Comparison of ENCODE assay signal across 21 cellular contexts in genomic region chr12:54472494-54473262, GRCh38. TPM values are rescaled to one million over a fixed set of nuclear protein-coding genes. Genes with fewer than 3 reads are reported as not detected.
A peak's percentile ranks its signal among the peaks of the same experiment; 100 is the strongest.
DNase-seq lines count a peak whose midpoint lies in the region; ATAC-seq and TF ChIP-seq lines count a peak whose summit lies in the region.
"Had no signal": no experiment of that assay in that cellular context is flagged by ENCODE, and none has a peak within 500 bp of the region (broad histone marks: within the 10 kb centered on the region; RNA-seq: fewer than 3 reads in every experiment).

No MANE protein-coding gene starts in this region.

- no peaks in the 10 kb centered on the region for H3K9me3 Mint-ChIP-seq in activated T-cell treated with anti-CD3 and anti-CD28 coated beads, Interleukin-2, amount 50 U/mL, for 24 hours
- H3K9me3 Mint-ChIP-seq in activated T-helper 2 cell treated with anti-CD3 and anti-CD28 coated beads, Interferon-gamma antibody, Interleukin-2, Interleukin-4, amounts not matched to agents 10 μg/mL and 5 μg/mL and 100 μg/mL, durations not matched to agents 14 hours and 24 hours and 36 hours, result no peaks in the 10 kb centered on the region
- H3K9me3 Mint-ChIP-seq in natural killer cell treated with Interleukin-12 subunit alpha and Interleukin-12 subunit beta and Interleukin-15 and Interleukin-18, amount 100 ng/mL, for 72 hours, result no peaks in the 10 kb centered on the region
- no peaks in the 10 kb centered on the region for H3K9me3 Mint-ChIP-seq in CD4-positive, alpha-beta T cell

- peaks cover 5% of the 10 kb centered on the region for H3K36me3 Mint-ChIP-seq in activated T-cell treated with anti-CD3 and anti-CD28 coated beads, Interleukin-2, amount 50 U/mL, for 24 hours (ENCODE audit: low read depth)
- no peaks in the 10 kb centered on the region for H3K36me3 Mint-ChIP-seq in activated T-helper 2 cell treated with anti-CD3 and anti-CD28 coated beads, Interferon-gamma antibody, Interleukin-2, Interleukin-4, amounts not matched to agents 10 μg/mL and 5 μg/mL and 100 μg/mL, durations not matched to agents 14 hours and 24 hours and 36 hours (ENCODE audit: low read depth)
- no peaks in the 10 kb centered on the region for H3K36me3 Mint-ChIP-seq in natural killer cell treated with Interleukin-12 subunit alpha and Interleukin-12 subunit beta and Interleukin-15 and Interleukin-18, amount 100 ng/mL, for 72 hours
- no peaks in the 10 kb centered on the region for H3K36me3 Mint-ChIP-seq in CD4-positive, alpha-beta T cell (ENCODE audit: low read depth)

- H3K9ac ChIP-seq in Karpas-422 (ENCODE audit: low read length), result peak overlapping the region; percentile 75

- H3K4me3 ChIP-seq in Karpas-422 (ENCODE audit: low read length), result peak overlapping the region; percentile 73
- H3K4me3 ChIP-seq: sigmoid colon had no signal

- peak overlapping the region; percentile 44 for H3K27ac ChIP-seq in Karpas-422 (ENCODE audit: low read length)
- H3K27ac ChIP-seq in CD4-positive, alpha-beta T cell (ENCODE audit: low read depth, low read length), result no peak overlapping the region
- H3K27ac ChIP-seq: sigmoid colon had no signal

- H3K79me2 ChIP-seq in Karpas-422 (ENCODE audit: low read length), result peaks cover 32% of the 10 kb centered on the region

- CTCF ChIA-PET in CD4-positive, alpha-beta T cell (lab: Charles Lee), result interaction anchor here (1.0 kb wide), 1 partner anchor 12 kb away, joined by 3 read pairs; no protein-coding TSS in a partner anchor

- H4K20me1 ChIP-seq in Karpas-422 (ENCODE audit: insufficient read depth, low read depth, low read length), result 0 out of 2 replicates have a peak, but pooled peaks cover 3% of the 10 kb centered on the region

- no peaks in the 10 kb centered on the region for H3K9me3 ChIP-seq in Karpas-422 (ENCODE audit: low read length)
- H3K9me3 ChIP-seq in CD4-positive, alpha-beta T cell (ENCODE audit: control insufficient read depth, low read length), result no peaks in the 10 kb centered on the region
- H3K9me3 ChIP-seq: sigmoid colon had no signal

- H3K27me3 ChIP-seq in Karpas-422 (ENCODE audit: low read length), result no peaks in the 10 kb centered on the region
- no peaks in the 10 kb centered on the region for H3K27me3 ChIP-seq in CD4-positive, alpha-beta T cell (ENCODE audit: control insufficient read depth, insufficient read depth, low read length)
- H3K27me3 ChIP-seq: sigmoid colon had no signal

- no peak for DNase-seq in activated T-cell treated with anti-CD3 and anti-CD28 coated beads, Interleukin-2, amount 50 U/mL, for 24 hours
- no peak for DNase-seq in activated T-cell treated with anti-CD3 and anti-CD28 coated beads, Interleukin-2, amount 50 U/mL, for 1 hour
- peak; percentile 63 for DNase-seq in Karpas-422
- DNase-seq in activated T-helper 2 cell treated with anti-CD3 and anti-CD28 coated beads, Interferon-gamma antibody, Interleukin-2, Interleukin-4, amounts not matched to agents 10 μg/mL and 5 μg/mL and 100 μg/mL, durations not matched to agents 14 hours and 24 hours and 36 hours (ENCODE audit: low spot score), result no peak
- DNase-seq in natural killer cell treated with Interleukin-12 subunit alpha and Interleukin-12 subunit beta and Interleukin-15 and Interleukin-18, amount 100 ng/mL, for 72 hours (ENCODE audit: low spot score), result no peak
- no peak for DNase-seq in NCI-H1048 (lab: John Stamatoyannopoulos, UW)
- DNase-seq in CD4-positive, alpha-beta T cell, result no peak
- no peak for DNase-seq in NCI-H2107 treated with DMSO at 0.1 percent for 48 hours (lab: John Stamatoyannopoulos, UW; ENCODE audit: unreplicated experiment)
- DNase-seq: amygdala, cerebellar nuclear complex, COR-L47, EL, left cardiac atrium, NCI-H2029, NCI-H510A, sigmoid colon had no signal

- POLR2A ChIA-PET in CD4-positive, alpha-beta T cell (lab: Charles Lee), result no interaction called here

- H3K4me2 ChIP-seq in Karpas-422 (ENCODE audit: low read depth, low read length, poor library complexity, severe bottlenecking), result peak overlapping the region; percentile 79

- H3K9me2 ChIP-seq in Karpas-422 (replicated peaks; ENCODE audit: insufficient read depth, low read length), result no peaks in the 10 kb centered on the region

- no peak overlapping the region for H2AFZ ChIP-seq in Karpas-422 (ENCODE audit: low read length)

- H3K27me3 Mint-ChIP-seq in activated T-cell treated with anti-CD3 and anti-CD28 coated beads, Interleukin-2, amount 50 U/mL, for 24 hours, result peaks cover 2% of the 10 kb centered on the region
- peaks cover 26% of the 10 kb centered on the region for H3K27me3 Mint-ChIP-seq in activated T-helper 2 cell treated with anti-CD3 and anti-CD28 coated beads, Interferon-gamma antibody, Interleukin-2, Interleukin-4, amounts not matched to agents 10 μg/mL and 5 μg/mL and 100 μg/mL, durations not matched to agents 14 hours and 24 hours and 36 hours (ENCODE audit: low read depth)
- H3K27me3 Mint-ChIP-seq in natural killer cell treated with Interleukin-12 subunit alpha and Interleukin-12 subunit beta and Interleukin-15 and Interleukin-18, amount 100 ng/mL, for 72 hours, result peaks cover 0 to 6% of the 10 kb centered on the region in 2 donors
- peaks cover 9% of the 10 kb centered on the region for H3K27me3 Mint-ChIP-seq in CD4-positive, alpha-beta T cell

- H3K36me3 ChIP-seq in Karpas-422 (ENCODE audit: insufficient read depth, low read length), result no peaks in the 10 kb centered on the region; the same call in 1 of the 2 replicates

- H3K4me1 ChIP-seq in Karpas-422 (ENCODE audit: low read length), result peaks cover 27% of the 10 kb centered on the region

- no peak overlapping the region for H3K27ac Mint-ChIP-seq in activated T-cell treated with anti-CD3 and anti-CD28 coated beads, Interleukin-2, amount 50 U/mL, for 24 hours
- no peak overlapping the region for H3K27ac Mint-ChIP-seq in activated T-helper 2 cell treated with anti-CD3 and anti-CD28 coated beads, Interferon-gamma antibody, Interleukin-2, Interleukin-4, amounts not matched to agents 10 μg/mL and 5 μg/mL and 100 μg/mL, durations not matched to agents 14 hours and 24 hours and 36 hours
- no peak overlapping the region for H3K27ac Mint-ChIP-seq in natural killer cell treated with Interleukin-12 subunit alpha and Interleukin-12 subunit beta and Interleukin-15 and Interleukin-18, amount 100 ng/mL, for 72 hours
- no peak overlapping the region for H3K27ac Mint-ChIP-seq in CD4-positive, alpha-beta T cell

- peaks cover 2% of the 10 kb centered on the region for H3K4me1 Mint-ChIP-seq in activated T-cell treated with anti-CD3 and anti-CD28 coated beads, Interleukin-2, amount 50 U/mL, for 24 hours (ENCODE audit: low read depth)
- no peaks in the 10 kb centered on the region for H3K4me1 Mint-ChIP-seq in activated T-helper 2 cell treated with anti-CD3 and anti-CD28 coated beads, Interferon-gamma antibody, Interleukin-2, Interleukin-4, amounts not matched to agents 10 μg/mL and 5 μg/mL and 100 μg/mL, durations not matched to agents 14 hours and 24 hours and 36 hours (ENCODE audit: low read depth)
- H3K4me1 Mint-ChIP-seq in natural killer cell treated with Interleukin-12 subunit alpha and Interleukin-12 subunit beta and Interleukin-15 and Interleukin-18, amount 100 ng/mL, for 72 hours (ENCODE audit: low read depth in 2 of 2), result peaks cover 0 to 3% of the 10 kb centered on the region in 2 donors
- H3K4me1 Mint-ChIP-seq in CD4-positive, alpha-beta T cell (ENCODE audit: low read depth), result no peaks in the 10 kb centered on the region

- intact Hi-C loops in activated T-helper 2 cell treated with anti-CD3 and anti-CD28 coated beads, Interferon-gamma antibody, Interleukin-2, Interleukin-4, amounts not matched to agents 10 μg/mL and 5 μg/mL and 100 μg/mL, durations not matched to agents 14 hours and 24 hours and 36 hours (cut with micrococcal nuclease), result no loop called here
- intact Hi-C loops in CD4-positive, alpha-beta T cell (cut with DNase I, micrococcal nuclease), result no loop called here

- no peak for TF ChIP-seq CTCF in CD4-positive, alpha-beta T cell (IDR thresholded peaks at IDR 0.05)

- no peak for ATAC-seq in natural killer cell treated with Interleukin-12 subunit alpha and Interleukin-12 subunit beta and Interleukin-15 and Interleukin-18, amount 100 ng/mL, for 72 hours
- ATAC-seq in CD4-positive, alpha-beta T cell (ENCODE audit: poor library complexity), result no peak
- ATAC-seq: left cardiac atrium had no signal

- H3K4me3 Mint-ChIP-seq in activated T-cell treated with anti-CD3 and anti-CD28 coated beads, Interleukin-2, amount 50 U/mL, for 24 hours, result peak overlapping the region; percentile 65
- peak overlapping the region; percentile 65 for H3K4me3 Mint-ChIP-seq in activated T-helper 2 cell treated with anti-CD3 and anti-CD28 coated beads, Interferon-gamma antibody, Interleukin-2, Interleukin-4, amounts not matched to agents 10 μg/mL and 5 μg/mL and 100 μg/mL, durations not matched to agents 14 hours and 24 hours and 36 hours (ENCODE audit: low read depth)
- H3K4me3 Mint-ChIP-seq in natural killer cell treated with Interleukin-12 subunit alpha and Interleukin-12 subunit beta and Interleukin-15 and Interleukin-18, amount 100 ng/mL, for 72 hours, result peak overlapping the region; percentile 13
- H3K4me3 Mint-ChIP-seq in CD4-positive, alpha-beta T cell, result no peak overlapping the region

RNA-seq across cellular contexts. Expression of gene GTSF1, which starts 0.7 kb away (rescaled TPM):
- 80.4 and 119 TPM in 2 replicates for total RNA-seq in Karpas-422 (2014; rRNA removed; shearing (Covaris generic); ENCODE audit: low replicate concordance)
- 4.5 and 5.6 TPM in 2 replicates for total RNA-seq in activated T-helper 2 cell treated with anti-CD3 and anti-CD28 coated beads, Interferon-gamma antibody, Interleukin-2, Interleukin-4, amounts not matched to agents 10 μg/mL and 5 μg/mL and 100 μg/mL, durations not matched to agents 14 hours and 24 hours and 36 hours
- 10 to 100 TPM in 1 of 2 donors, 1 to 10 TPM in 1; 7.2 to 10.5 TPM for total RNA-seq in natural killer cell treated with Interleukin-12 subunit alpha and Interleukin-12 subunit beta and Interleukin-15 and Interleukin-18, amount 100 ng/mL, for 72 hours
- under 1 TPM in 1 of 2 experiments, not detected in 1; 0.58 TPM for total RNA-seq in CD4-positive, alpha-beta T cell
- total RNA-seq: H4, MCF 10A, osteocyte, sigmoid colon, SK-MEL-5 had no signal

RNA-seq across cellular contexts. Expression of gene NCKAP1L, which starts 24.9 kb away (rescaled TPM):
- total RNA-seq in Karpas-422 (2014; rRNA removed; shearing (Covaris generic); ENCODE audit: low replicate concordance), result 97.8 and 283 TPM in 2 replicates
- 105 and 109 TPM in 2 replicates for total RNA-seq in activated T-helper 2 cell treated with anti-CD3 and anti-CD28 coated beads, Interferon-gamma antibody, Interleukin-2, Interleukin-4, amounts not matched to agents 10 μg/mL and 5 μg/mL and 100 μg/mL, durations not matched to agents 14 hours and 24 hours and 36 hours
- total RNA-seq in natural killer cell treated with Interleukin-12 subunit alpha and Interleukin-12 subunit beta and Interleukin-15 and Interleukin-18, amount 100 ng/mL, for 72 hours, result 100 to 1,000 TPM; 143 to 179 TPM
- 10 to 100 TPM; 78.1 to 85.2 TPM for total RNA-seq in CD4-positive, alpha-beta T cell
- total RNA-seq: HT1080, MCF 10A, osteocyte, SK-MEL-5 had no signal

RNA-seq across cellular contexts. Expression of gene ITGA5, which starts 53.6 kb away (rescaled TPM):
- total RNA-seq in Karpas-422 (2014; rRNA removed; shearing (Covaris generic); ENCODE audit: low replicate concordance), result not detected in 2 replicates
- 41.4 and 41.5 TPM in 2 replicates for total RNA-seq in activated T-helper 2 cell treated with anti-CD3 and anti-CD28 coated beads, Interferon-gamma antibody, Interleukin-2, Interleukin-4, amounts not matched to agents 10 μg/mL and 5 μg/mL and 100 μg/mL, durations not matched to agents 14 hours and 24 hours and 36 hours
- 10 to 100 TPM; 31.8 to 32.1 TPM for total RNA-seq in natural killer cell treated with Interleukin-12 subunit alpha and Interleukin-12 subunit beta and Interleukin-15 and Interleukin-18, amount 100 ng/mL, for 72 hours
- 100 to 1,000 TPM; 143 to 159 TPM for total RNA-seq in CD4-positive, alpha-beta T cell

Comparison
In these comparisons a context has a peak if more than half of its experiments do, and no peak if none do; other contexts are left out.
1. RNA of gene ITGA5, which starts 53.6 kb away (total RNA-seq): 143 to 159 TPM in CD4-positive, alpha-beta T cell, 41.4 to 41.5 TPM in activated T-helper 2 cell treated with anti-CD3 and anti-CD28 coated beads, Interferon-gamma antibody, Interleukin-2, Interleukin-4, amounts not matched to agents 10 μg/mL and 5 μg/mL and 100 μg/mL, durations not matched to agents 14 hours and 24 hours and 36 hours and 31.8 to 32.1 TPM in natural killer cell treated with Interleukin-12 subunit alpha and Interleukin-12 subunit beta and Interleukin-15 and Interleukin-18, amount 100 ng/mL, for 72 hours; not detected in Karpas-422; every median in the first group is over 10 times any median in the second.